ENCODE assay signal across 12 cellular contexts in the genomic region with DNA sequence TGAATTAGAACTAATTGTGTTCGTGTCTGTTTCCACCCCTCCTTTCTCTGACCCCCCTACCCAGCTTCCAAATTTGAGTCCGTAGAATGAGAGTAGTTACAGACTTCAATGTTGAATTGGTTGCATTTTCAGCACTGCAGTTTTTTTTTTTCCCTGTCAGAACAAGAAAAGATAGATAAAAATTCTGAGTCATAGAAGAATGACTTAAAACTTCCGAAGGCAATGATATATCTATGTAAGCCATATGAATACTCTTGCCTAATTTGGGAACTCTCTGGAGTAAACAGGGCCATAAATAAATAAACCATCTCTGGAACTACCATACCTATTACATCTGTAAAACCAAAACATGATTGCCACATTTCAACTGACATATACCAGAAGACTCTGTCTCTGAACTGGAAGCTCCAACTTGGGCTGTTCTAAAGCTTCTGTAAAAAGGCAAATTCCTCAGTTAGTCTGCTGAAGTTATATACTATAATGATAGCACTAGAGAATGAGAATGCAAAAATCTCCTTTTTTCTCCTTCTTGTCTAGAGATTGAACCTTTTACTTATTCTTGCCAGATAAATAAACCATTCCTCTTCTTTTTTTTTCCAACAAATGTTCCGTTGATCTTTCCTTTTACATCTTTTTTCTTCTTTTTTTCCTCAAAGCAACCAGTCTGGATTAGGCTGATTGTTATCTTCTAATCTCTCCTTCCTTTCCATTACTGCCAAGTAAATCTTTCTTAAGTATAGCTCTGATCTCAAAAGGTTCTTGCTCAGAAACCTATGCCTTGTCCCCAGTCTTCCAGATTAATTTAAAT. TPM values are rescaled to one million over a fixed set of nuclear protein-coding genes. Genes with fewer than 3 reads are reported as not detected.
DNase-seq lines count a peak whose midpoint lies in the region; ATAC-seq lines count a peak whose summit lies in the region.
"Had no signal": no experiment of that assay in that cellular context is flagged by ENCODE, and none has a peak within 500 bp of the region (broad histone marks: within the 10 kb centered on the region; RNA-seq: fewer than 3 reads in every experiment).

No MANE protein-coding gene starts in this region.

- H3K27me3 Mint-ChIP-seq in activated CD4-positive, alpha-beta T cell treated with anti-CD3 and anti-CD28 coated beads for 36 hours: no peaks in the 10 kb centered on the region

- DNase-seq in activated CD4-positive, alpha-beta T cell treated with anti-CD3 and anti-CD28 coated beads for 36 hours: no peak
- no peak for DNase-seq in activated CD4-positive, alpha-beta T cell treated with anti-CD3 and anti-CD28 coated beads, Interleukin-2, amount 50 U/mL, for 48 hours
- DNase-seq in SK-N-MC (ENCODE audit: low read depth, low spot score) (no peak), fibroblast of gingiva (ENCODE audit: low read depth) (peak; percentile 86), glomerular visceral epithelial cell (ENCODE audit: extremely low spot score) (no peak), pons (ENCODE audit: low spot score) (no peak)
- DNase-seq in stimulated activated effector memory CD8-positive, alpha-beta T cell treated with anti-CD3 and anti-CD28 coated beads, Interleukin-12 subunit alpha, Interleukin-12 subunit beta, amount 100 ng/mL, for 72 hours (ENCODE audit: low spot score in 2 of 2): no peak
- DNase-seq: activated gamma-delta T cell, Right ventricle myocardium superior, upper lobe of left lung had no signal

- H3K4me3 ChIP-seq in SK-N-MC: no peak overlapping the region
- H3K4me3 ChIP-seq: skin epidermis, upper lobe of left lung had no signal

- H3K36me3 Mint-ChIP-seq in activated CD4-positive, alpha-beta T cell treated with anti-CD3 and anti-CD28 coated beads for 36 hours (ENCODE audit: low read depth): peaks cover 3% of the 10 kb centered on the region
- peaks cover 11% of the 10 kb centered on the region for H3K36me3 Mint-ChIP-seq in stimulated activated effector memory CD8-positive, alpha-beta T cell treated with anti-CD3 and anti-CD28 coated beads, Interleukin-12 subunit alpha, Interleukin-12 subunit beta, amount 100 ng/mL, for 72 hours

- H3K9me3 ChIP-seq in SK-N-MC (ENCODE audit: low read depth, low read length): no peaks in the 10 kb centered on the region
- H3K9me3 ChIP-seq: upper lobe of left lung had no signal

- H3K27ac ChIP-seq in SK-N-MC: peak overlapping the region; percentile 46; the same call in 1 of the 2 replicates

- H3K9me3 Mint-ChIP-seq in activated CD4-positive, alpha-beta T cell treated with anti-CD3 and anti-CD28 coated beads for 36 hours (ENCODE audit: low read depth): no peaks in the 10 kb centered on the region
- H3K9me3 Mint-ChIP-seq in stimulated activated effector memory CD8-positive, alpha-beta T cell treated with anti-CD3 and anti-CD28 coated beads, Interleukin-12 subunit alpha, Interleukin-12 subunit beta, amount 100 ng/mL, for 72 hours: no peaks in the 10 kb centered on the region

- H3K27ac Mint-ChIP-seq in activated CD4-positive, alpha-beta T cell treated with anti-CD3 and anti-CD28 coated beads for 36 hours: peak overlapping the region; percentile 82
- H3K27ac Mint-ChIP-seq in stimulated activated effector memory CD8-positive, alpha-beta T cell treated with anti-CD3 and anti-CD28 coated beads, Interleukin-12 subunit alpha, Interleukin-12 subunit beta, amount 100 ng/mL, for 72 hours: peak overlapping the region; percentile 79

- peak; percentile 70 for ATAC-seq in activated CD4-positive, alpha-beta T cell treated with anti-CD3 and anti-CD28 coated beads for 36 hours
- ATAC-seq in stimulated activated effector memory CD8-positive, alpha-beta T cell treated with anti-CD3 and anti-CD28 coated beads, Interleukin-12 subunit alpha, Interleukin-12 subunit beta, amount 100 ng/mL, for 72 hours: peak; percentile 82
- no peak for ATAC-seq in GM18907 (IDR thresholded peaks at IDR 0.05; ENCODE audit: unreplicated experiment)

- no peak overlapping the region for H3K4me3 Mint-ChIP-seq in activated CD4-positive, alpha-beta T cell treated with anti-CD3 and anti-CD28 coated beads for 36 hours
- H3K4me3 Mint-ChIP-seq in stimulated activated effector memory CD8-positive, alpha-beta T cell treated with anti-CD3 and anti-CD28 coated beads, Interleukin-12 subunit alpha, Interleukin-12 subunit beta, amount 100 ng/mL, for 72 hours: peak overlapping the region; percentile 52

- peaks cover 34% of the 10 kb centered on the region for H3K4me1 Mint-ChIP-seq in activated CD4-positive, alpha-beta T cell treated with anti-CD3 and anti-CD28 coated beads for 36 hours
- H3K4me1 Mint-ChIP-seq in stimulated activated effector memory CD8-positive, alpha-beta T cell treated with anti-CD3 and anti-CD28 coated beads, Interleukin-12 subunit alpha, Interleukin-12 subunit beta, amount 100 ng/mL, for 72 hours: peaks cover 52% of the 10 kb centered on the region

- H3K9ac ChIP-seq in SK-N-MC (ENCODE audit: insufficient read length): no peak overlapping the region

- no peaks in the 10 kb centered on the region for H3K36me3 ChIP-seq in SK-N-MC (ENCODE audit: insufficient read depth, low read length)

- POLR2A ChIA-PET in activated CD4-positive, alpha-beta T cell treated with anti-CD3 and anti-CD28 coated beads for 36 hours (lab: Charles Lee): interaction anchor here (0.7 to 1.3 kb wide), 4 partner anchors 9 to 153 kb away, joined by 3 to 9 read pairs (median 6); no protein-coding TSS in a partner anchor

- CTCF ChIA-PET in activated CD4-positive, alpha-beta T cell treated with anti-CD3 and anti-CD28 coated beads for 36 hours (lab: Charles Lee): interaction anchor here (0.7 to 1.3 kb wide), 6 partner anchors 58 to 399 kb away, joined by 3 read pairs; no protein-coding TSS in a partner anchor

- intact Hi-C loops in activated CD4-positive, alpha-beta T cell treated with anti-CD3 and anti-CD28 coated beads for 36 hours (cut with DNase I, micrococcal nuclease): loop anchor here (2.0 to 5.0 kb wide), 2 partner anchors 35 to 36 kb away; no protein-coding TSS in a partner anchor

RNA-seq across cellular contexts. Expression of gene VCL, which starts 23.5 kb away (rescaled TPM):
- total RNA-seq in activated CD4-positive, alpha-beta T cell treated with anti-CD3 and anti-CD28 coated beads for 36 hours: 10 to 100 TPM; 20.7 to 22.7 TPM
